In the genomic region with DNA sequence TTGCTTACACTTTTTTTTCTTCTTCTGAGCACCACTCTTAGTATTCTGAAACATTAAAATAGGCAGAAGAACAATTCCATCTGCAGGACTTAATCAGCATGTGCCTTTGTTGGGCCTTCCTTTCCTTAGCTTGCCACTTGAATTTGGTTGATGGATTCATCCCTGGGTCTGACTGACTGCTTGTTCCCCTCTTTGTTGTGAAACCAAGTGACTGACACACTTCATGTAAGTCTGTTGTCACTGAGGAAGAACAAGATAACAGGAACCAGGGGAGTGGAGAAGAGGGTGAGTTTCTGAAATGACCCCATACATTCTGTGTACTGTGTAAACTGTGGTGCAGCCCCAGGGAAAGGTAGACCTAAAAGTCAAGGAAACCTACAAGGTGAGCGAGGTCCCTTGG, we compare ENCODE assay signal across 22 cellular contexts.
"Had no signal": no experiment of that assay in that cellular context is flagged by ENCODE, and none has a peak within 500 bp of the region (broad histone marks: within the 10 kb centered on the region; RNA-seq: fewer than 3 reads in every experiment).

No MANE protein-coding gene starts in this region.

- H3K27ac Mint-ChIP-seq: immature natural killer cell; natural killer cell; stimulated activated memory B cell treated with anti-CD40 and anti-IgM and Interleukin-4, amounts not matched to agents 10 μg/mL and 1 μg/mL and 100 μg/mL, for 72 hours had no signal

- H3K9me3 ChIP-seq: lower lobe of right lung, ovary, psoas muscle, sigmoid colon, spleen, thoracic aorta, upper lobe of right lung, uterus had no signal

- H3K27me3 ChIP-seq: ovary, sigmoid colon, tibial nerve, upper lobe of right lung, uterus had no signal

- H3K4me1 Mint-ChIP-seq: immature natural killer cell; natural killer cell; stimulated activated memory B cell treated with anti-CD40 and anti-IgM and Interleukin-4, amounts not matched to agents 10 μg/mL and 1 μg/mL and 100 μg/mL, for 72 hours had no signal

- H3K36me3 ChIP-seq: lower lobe of right lung, ovary, sigmoid colon, spleen, thoracic aorta, tibial nerve, upper lobe of right lung, uterus had no signal

- DNase-seq: dorsolateral prefrontal cortex; effector CD4-positive, alpha-beta T cell; hypothalamus; immature natural killer cell; islet precursor cell; left ventricle myocardium superior; lower lobe of right lung; natural killer cell; occipital lobe; ovary; posterior cingulate gyrus; psoas muscle; right cardiac atrium; sigmoid colon; spleen; stimulated activated CD4-positive, alpha-beta T cell treated with anti-CD3 and anti-CD28 coated beads, Interleukin-4, amount 100 ng/mL, for 4 hours; stimulated activated naive CD8-positive, alpha-beta T cell treated with anti-CD3 and anti-CD28 coated beads, Interleukin-15, Interleukin-2, amounts not matched to agents 100 U/mL and 50 U/mL, for 24 hours; upper lobe of right lung; uterus had no signal

- H3K4me3 ChIP-seq: dorsolateral prefrontal cortex, lower lobe of right lung, ovary, psoas muscle, sigmoid colon, spleen, thoracic aorta, tibial nerve, upper lobe of right lung, uterus had no signal

- H3K27ac ChIP-seq: dorsolateral prefrontal cortex, lower lobe of right lung, ovary, psoas muscle, sigmoid colon, spleen, thoracic aorta, tibial nerve, upper lobe of right lung, uterus had no signal

- H3K36me3 Mint-ChIP-seq: immature natural killer cell; natural killer cell; stimulated activated memory B cell treated with anti-CD40 and anti-IgM and Interleukin-4, amounts not matched to agents 10 μg/mL and 1 μg/mL and 100 μg/mL, for 72 hours had no signal

- H3K4me3 Mint-ChIP-seq: immature natural killer cell; natural killer cell; stimulated activated memory B cell treated with anti-CD40 and anti-IgM and Interleukin-4, amounts not matched to agents 10 μg/mL and 1 μg/mL and 100 μg/mL, for 72 hours had no signal

- ATAC-seq: left ventricle myocardium superior; lower lobe of right lung; natural killer cell; psoas muscle; right cardiac atrium; stimulated activated memory B cell treated with anti-CD40 and anti-IgM and Interleukin-4, amounts not matched to agents 10 μg/mL and 1 μg/mL and 100 μg/mL, for 72 hours; stimulated activated naive CD8-positive, alpha-beta T cell treated with anti-CD3 and anti-CD28 coated beads, Interleukin-15, Interleukin-2, amounts not matched to agents 100 U/mL and 50 U/mL, for 24 hours; upper lobe of right lung had no signal

- H3K4me1 ChIP-seq: lower lobe of right lung, psoas muscle, sigmoid colon, spleen, tibial nerve, upper lobe of right lung, uterus had no signal

- H3K9me3 Mint-ChIP-seq: natural killer cell; stimulated activated memory B cell treated with anti-CD40 and anti-IgM and Interleukin-4, amounts not matched to agents 10 μg/mL and 1 μg/mL and 100 μg/mL, for 72 hours had no signal
